ENCODE assay signal across 2 cellular contexts in the genomic region with DNA sequence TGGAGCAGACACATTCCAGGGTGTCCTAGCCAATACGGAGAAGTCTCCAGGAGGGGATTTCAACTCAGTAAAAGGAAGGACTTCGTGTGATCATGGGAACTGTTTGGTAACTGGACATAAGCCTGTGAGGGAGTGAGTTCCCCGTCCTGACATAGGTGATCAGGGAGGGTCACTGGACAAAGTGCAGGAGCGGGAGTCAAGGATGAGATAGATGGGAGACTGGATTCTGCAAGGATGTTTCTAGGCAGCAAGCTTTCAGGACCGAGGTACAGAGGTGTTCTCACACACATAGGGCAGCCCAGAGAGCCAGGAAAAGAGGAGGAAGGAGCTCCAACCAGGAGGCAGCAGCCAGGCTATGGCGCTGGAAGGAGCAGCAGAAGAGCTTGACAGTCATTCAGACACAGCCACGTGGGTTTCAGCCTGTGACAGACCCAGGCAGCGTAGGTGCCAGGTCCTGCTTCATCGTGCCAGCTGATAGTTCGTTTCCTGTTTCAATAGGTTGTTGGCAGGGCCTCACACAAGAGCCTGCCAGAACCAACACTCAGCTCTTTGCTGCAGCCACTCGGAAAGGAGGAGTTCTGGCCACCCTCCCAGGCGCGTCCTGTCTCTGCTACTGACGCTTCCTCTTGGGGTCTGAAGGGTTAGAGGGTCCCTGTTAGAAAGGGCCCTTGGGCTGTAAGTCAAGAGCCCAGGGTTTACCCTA.
TF ChIP-seq lines count a peak whose summit lies in the region.

No MANE protein-coding gene starts in this region.

TF ChIP-seq in liver, 16 proteins besides CTCF, POLR2A, EP300 and RAD21 (continued from another document):
- TF ChIP-seq, protein P1, sequence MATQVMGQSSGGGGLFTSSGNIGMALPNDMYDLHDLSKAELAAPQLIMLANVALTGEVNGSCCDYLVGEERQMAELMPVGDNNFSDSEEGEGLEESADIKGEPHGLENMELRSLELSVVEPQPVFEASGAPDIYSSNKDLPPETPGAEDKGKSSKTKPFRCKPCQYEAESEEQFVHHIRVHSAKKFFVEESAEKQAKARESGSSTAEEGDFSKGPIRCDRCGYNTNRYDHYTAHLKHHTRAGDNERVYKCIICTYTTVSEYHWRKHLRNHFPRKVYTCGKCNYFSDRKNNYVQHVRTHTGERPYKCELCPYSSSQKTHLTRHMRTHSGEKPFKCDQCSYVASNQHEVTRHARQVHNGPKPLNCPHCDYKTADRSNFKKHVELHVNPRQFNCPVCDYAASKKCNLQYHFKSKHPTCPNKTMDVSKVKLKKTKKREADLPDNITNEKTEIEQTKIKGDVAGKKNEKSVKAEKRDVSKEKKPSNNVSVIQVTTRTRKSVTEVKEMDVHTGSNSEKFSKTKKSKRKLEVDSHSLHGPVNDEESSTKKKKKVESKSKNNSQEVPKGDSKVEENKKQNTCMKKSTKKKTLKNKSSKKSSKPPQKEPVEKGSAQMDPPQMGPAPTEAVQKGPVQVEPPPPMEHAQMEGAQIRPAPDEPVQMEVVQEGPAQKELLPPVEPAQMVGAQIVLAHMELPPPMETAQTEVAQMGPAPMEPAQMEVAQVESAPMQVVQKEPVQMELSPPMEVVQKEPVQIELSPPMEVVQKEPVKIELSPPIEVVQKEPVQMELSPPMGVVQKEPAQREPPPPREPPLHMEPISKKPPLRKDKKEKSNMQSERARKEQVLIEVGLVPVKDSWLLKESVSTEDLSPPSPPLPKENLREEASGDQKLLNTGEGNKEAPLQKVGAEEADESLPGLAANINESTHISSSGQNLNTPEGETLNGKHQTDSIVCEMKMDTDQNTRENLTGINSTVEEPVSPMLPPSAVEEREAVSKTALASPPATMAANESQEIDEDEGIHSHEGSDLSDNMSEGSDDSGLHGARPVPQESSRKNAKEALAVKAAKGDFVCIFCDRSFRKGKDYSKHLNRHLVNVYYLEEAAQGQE (IDR thresholded peaks at IDR 0.05) = no peak
- peak; percentile 90 for TF ChIP-seq YY1 (IDR thresholded peaks at IDR 0.05)
- peak; percentile 39 to 64 for TF ChIP-seq JUND (IDR thresholded peaks at IDR 0.05)
- no peak for TF ChIP-seq TAF1 (conservative IDR thresholded peaks at IDR 0.05)
- TF ChIP-seq NR2F2 (IDR thresholded peaks at IDR 0.05) = peak; percentile 65
- peak; percentile 72 for TF ChIP-seq FOXA1 (IDR thresholded peaks at IDR 0.05)
- peak; percentile 64 for TF ChIP-seq FOXA2 (IDR thresholded peaks at IDR 0.05)
- TF ChIP-seq, protein P2, sequence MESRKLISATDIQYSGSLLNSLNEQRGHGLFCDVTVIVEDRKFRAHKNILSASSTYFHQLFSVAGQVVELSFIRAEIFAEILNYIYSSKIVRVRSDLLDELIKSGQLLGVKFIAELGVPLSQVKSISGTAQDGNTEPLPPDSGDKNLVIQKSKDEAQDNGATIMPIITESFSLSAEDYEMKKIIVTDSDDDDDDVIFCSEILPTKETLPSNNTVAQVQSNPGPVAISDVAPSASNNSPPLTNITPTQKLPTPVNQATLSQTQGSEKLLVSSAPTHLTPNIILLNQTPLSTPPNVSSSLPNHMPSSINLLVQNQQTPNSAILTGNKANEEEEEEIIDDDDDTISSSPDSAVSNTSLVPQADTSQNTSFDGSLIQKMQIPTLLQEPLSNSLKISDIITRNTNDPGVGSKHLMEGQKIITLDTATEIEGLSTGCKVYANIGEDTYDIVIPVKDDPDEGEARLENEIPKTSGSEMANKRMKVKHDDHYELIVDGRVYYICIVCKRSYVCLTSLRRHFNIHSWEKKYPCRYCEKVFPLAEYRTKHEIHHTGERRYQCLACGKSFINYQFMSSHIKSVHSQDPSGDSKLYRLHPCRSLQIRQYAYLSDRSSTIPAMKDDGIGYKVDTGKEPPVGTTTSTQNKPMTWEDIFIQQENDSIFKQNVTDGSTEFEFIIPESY (IDR thresholded peaks at IDR 0.05) = peak; percentile 61
- TF ChIP-seq, protein P3, sequence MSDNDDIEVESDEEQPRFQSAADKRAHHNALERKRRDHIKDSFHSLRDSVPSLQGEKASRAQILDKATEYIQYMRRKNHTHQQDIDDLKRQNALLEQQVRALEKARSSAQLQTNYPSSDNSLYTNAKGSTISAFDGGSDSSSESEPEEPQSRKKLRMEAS (IDR thresholded peaks at IDR 0.05) = peak; percentile 99
- TF ChIP-seq SP1 (IDR thresholded peaks at IDR 0.05) = peak; percentile 79
- TF ChIP-seq, protein P4, sequence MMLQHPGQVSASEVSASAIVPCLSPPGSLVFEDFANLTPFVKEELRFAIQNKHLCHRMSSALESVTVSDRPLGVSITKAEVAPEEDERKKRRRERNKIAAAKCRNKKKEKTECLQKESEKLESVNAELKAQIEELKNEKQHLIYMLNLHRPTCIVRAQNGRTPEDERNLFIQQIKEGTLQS (IDR thresholded peaks at IDR 0.05) = no peak
- TF ChIP-seq EGR1 (IDR thresholded peaks at IDR 0.05; ENCODE audit: low read depth in 2 of 2) = peak; percentile 80 to 91

TF ChIP-seq in HepG2, 621 proteins besides CTCF, POLR2A, EP300 and RAD21 (continued from another document):
- TF ChIP-seq, protein P5, sequence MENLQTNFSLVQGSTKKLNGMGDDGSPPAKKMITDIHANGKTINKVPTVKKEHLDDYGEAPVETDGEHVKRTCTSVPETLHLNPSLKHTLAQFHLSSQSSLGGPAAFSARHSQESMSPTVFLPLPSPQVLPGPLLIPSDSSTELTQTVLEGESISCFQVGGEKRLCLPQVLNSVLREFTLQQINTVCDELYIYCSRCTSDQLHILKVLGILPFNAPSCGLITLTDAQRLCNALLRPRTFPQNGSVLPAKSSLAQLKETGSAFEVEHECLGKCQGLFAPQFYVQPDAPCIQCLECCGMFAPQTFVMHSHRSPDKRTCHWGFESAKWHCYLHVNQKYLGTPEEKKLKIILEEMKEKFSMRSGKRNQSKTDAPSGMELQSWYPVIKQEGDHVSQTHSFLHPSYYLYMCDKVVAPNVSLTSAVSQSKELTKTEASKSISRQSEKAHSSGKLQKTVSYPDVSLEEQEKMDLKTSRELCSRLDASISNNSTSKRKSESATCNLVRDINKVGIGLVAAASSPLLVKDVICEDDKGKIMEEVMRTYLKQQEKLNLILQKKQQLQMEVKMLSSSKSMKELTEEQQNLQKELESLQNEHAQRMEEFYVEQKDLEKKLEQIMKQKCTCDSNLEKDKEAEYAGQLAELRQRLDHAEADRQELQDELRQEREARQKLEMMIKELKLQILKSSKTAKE (CRISPR knock-in tag; IDR thresholded peaks at IDR 0.05; ENCODE audit: borderline replicate concordance) = no peak
- TF ChIP-seq, protein P6, sequence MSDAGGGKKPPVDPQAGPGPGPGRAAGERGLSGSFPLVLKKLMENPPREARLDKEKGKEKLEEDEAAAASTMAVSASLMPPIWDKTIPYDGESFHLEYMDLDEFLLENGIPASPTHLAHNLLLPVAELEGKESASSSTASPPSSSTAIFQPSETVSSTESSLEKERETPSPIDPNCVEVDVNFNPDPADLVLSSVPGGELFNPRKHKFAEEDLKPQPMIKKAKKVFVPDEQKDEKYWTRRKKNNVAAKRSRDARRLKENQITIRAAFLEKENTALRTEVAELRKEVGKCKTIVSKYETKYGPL (CRISPR knock-in tag; IDR thresholded peaks at IDR 0.05) = no peak
TF ChIP-seq in HepG2: peak in this region for 0.
